In genomic region chr21:33109574-33110339, GRCh38 we compare ENCODE assay signal across 11 cellular contexts. TPM values are rescaled to one million over a fixed set of nuclear protein-coding genes. Genes with fewer than 3 reads are reported as not detected.
DNase-seq lines count a peak whose midpoint lies in the region; ATAC-seq, FAIRE-seq and TF ChIP-seq lines count a peak whose summit lies in the region.
"Had no signal": no experiment of that assay in that cellular context is flagged by ENCODE, and none has a peak within 500 bp of the region (broad histone marks: within the 10 kb centered on the region; RNA-seq: fewer than 3 reads in every experiment).

No MANE protein-coding gene starts in this region.

- H3K36me3 ChIP-seq in NT2/D1 (ENCODE audit: insufficient read depth, insufficient read length, low read length) (no peaks in the 10 kb centered on the region), endothelial cell of umbilical vein (ENCODE audit: control insufficient read depth in 2 of 2, extremely low read depth in 1 of 2, insufficient read depth in 2 of 2, low read length in 2 of 2) (no peaks in the 10 kb centered on the region), gastrocnemius medialis (no peaks in the 10 kb centered on the region)

- H3K4me1 ChIP-seq in NT2/D1 (ENCODE audit: insufficient read depth, insufficient read length) = peaks cover 24% of the 10 kb centered on the region
- H3K4me1 ChIP-seq in endothelial cell of umbilical vein (ENCODE audit: control insufficient read depth, extremely low read depth, insufficient read depth, low read length) = no peaks in the 10 kb centered on the region
- H3K4me1 ChIP-seq in gastrocnemius medialis = peaks cover 0 to 4% of the 10 kb centered on the region in 2 donors

- peak; percentile 85 for DNase-seq in DMS 273 (lab: John Stamatoyannopoulos, UW; ENCODE audit: unreplicated experiment)
- DNase-seq in DMS 273 treated with DMSO at 0.1 percent for 48 hours (lab: John Stamatoyannopoulos, UW) = no peak
- DNase-seq in NT2/D1 (ENCODE audit: low read depth, low spot score) = no peak
- DNase-seq in endothelial cell of umbilical vein (ENCODE audit: low read depth, low spot score) = no peak
- DNase-seq in stimulated activated CD4-positive, alpha-beta T cell treated with anti-CD3 and anti-CD28 coated beads, Interleukin-15, amount 100 ng/mL, for 48 hours (ENCODE audit: low read depth in 2 of 2) = peak; percentile 2 to 12
- DNase-seq in HuH-7.5 (ENCODE audit: low spot score) = no peak
- DNase-seq in gastrocnemius medialis = no peak

- intact Hi-C loops in endothelial cell of umbilical vein (cut with micrococcal nuclease) = no loop called here
- intact Hi-C loops in gastrocnemius medialis (cut with DNase I; ENCODE audit: low total_unique reads) = no loop called here

- no peaks in the 10 kb centered on the region for H3K79me2 ChIP-seq in endothelial cell of umbilical vein (ENCODE audit: control insufficient read depth, insufficient read depth, low read length)

- TF ChIP-seq CTCF in endothelial cell of umbilical vein (IDR thresholded peaks at IDR 0.05; ENCODE audit: extremely low read depth in 1 of 2, insufficient read depth in 1 of 2, low read depth in 1 of 2, low read length in 2 of 2) = no peak
- TF ChIP-seq CTCF in gastrocnemius medialis (IDR thresholded peaks at IDR 0.05 in 4 of 5, conservative IDR thresholded peaks at IDR 0.05 in 1 of 5) = no peak

- H3K27me3 ChIP-seq in NT2/D1 (ENCODE audit: insufficient read depth, insufficient read length) (peaks cover 36% of the 10 kb centered on the region), endothelial cell of umbilical vein (ENCODE audit: control insufficient read depth in 2 of 2, insufficient read depth in 2 of 2, low read length in 2 of 2) (peaks cover 42 to 58% of the 10 kb centered on the region in 2 experiments), gastrocnemius medialis (peaks cover 42 to 55% (median 48%) of the 10 kb centered on the region in 3 donors)

- H3K4me2 ChIP-seq in endothelial cell of umbilical vein (ENCODE audit: insufficient read depth, low read length) = no peak overlapping the region

- H3K9me1 ChIP-seq in endothelial cell of umbilical vein (replicated peaks; ENCODE audit: control insufficient read depth, extremely low read depth, insufficient read depth, low read length) = no peaks in the 10 kb centered on the region

- no peak for ATAC-seq in GM19328 (IDR thresholded peaks at IDR 0.05; ENCODE audit: unreplicated experiment)
- no peak for ATAC-seq in gastrocnemius medialis

- TF ChIP-seq POLR2A in endothelial cell of umbilical vein (IDR thresholded peaks at IDR 0.05; ENCODE audit: low read depth, low read length) (no peak), gastrocnemius medialis (IDR thresholded peaks at IDR 0.05) (no peak)

- no peaks in the 10 kb centered on the region for H4K20me1 ChIP-seq in endothelial cell of umbilical vein (replicated peaks; ENCODE audit: control insufficient read depth, extremely low read depth, insufficient read depth, low read length)

- H3K9me3 ChIP-seq in NT2/D1 (ENCODE audit: insufficient read depth, low read length) = no peaks in the 10 kb centered on the region
- no peaks in the 10 kb centered on the region for H3K9me3 ChIP-seq in endothelial cell of umbilical vein (replicated peaks; ENCODE audit: control insufficient read depth, insufficient read depth, low read length)
- H3K9me3 ChIP-seq in gastrocnemius medialis = no peaks in the 10 kb centered on the region

- no peak overlapping the region for H2AFZ ChIP-seq in endothelial cell of umbilical vein (ENCODE audit: low read depth, low read length)

- no TSS peak for BruUV-seq in endothelial cell of umbilical vein (replicated peaks; lab: Mats Ljungman, UMichigan)

- FAIRE-seq in endothelial cell of umbilical vein (lab: Jason Lieb, UNC) = no peak
- FAIRE-seq: colon, GM18507 had no signal

- H3K9ac ChIP-seq in NT2/D1 (ENCODE audit: insufficient read length, low read depth) = peak overlapping the region; percentile 58
- no peak overlapping the region for H3K9ac ChIP-seq in endothelial cell of umbilical vein (replicated peaks; ENCODE audit: extremely low read depth, insufficient read depth, low read length)

- dilution Hi-C loops in endothelial cell of umbilical vein (cut with MboI; ENCODE audit: extremely low pct_ligation_motif_present, low sequenced_read_pairs) = no loop called here

- POLR2A ChIA-PET in endothelial cell of umbilical vein (lab: Charles Lee) = no interaction called here

- H3K27ac ChIP-seq in endothelial cell of umbilical vein (ENCODE audit: insufficient read depth, low read depth, low read length) (no peak overlapping the region), gastrocnemius medialis (no peak overlapping the region)
- H3K27ac ChIP-seq: 22Rv1 had no signal

- H3K4me3 ChIP-seq in NT2/D1 (ENCODE audit: insufficient read length, low read depth) = peak overlapping the region; percentile 42
- no peak overlapping the region for H3K4me3 ChIP-seq in endothelial cell of umbilical vein (replicated peaks in 1 of 3; ENCODE audit: insufficient read depth in 1 of 3, low read depth in 1 of 3, low read length in 3 of 3)
- H3K4me3 ChIP-seq in gastrocnemius medialis = no peak overlapping the region

- in situ Hi-C loops in gastrocnemius medialis (cut with MboI; ENCODE audit: low sequenced_read_pairs in 4 of 4) = no loop called here

- CTCF ChIA-PET in endothelial cell of umbilical vein (lab: Charles Lee) = interaction anchor here (0.9 kb wide), 1 partner anchor 108 kb away, joined by 3 read pairs; no protein-coding TSS in a partner anchor

TF ChIP-seq in endothelial cell of umbilical vein, 7 proteins besides CTCF, POLR2A, EP300 and RAD21:
- TF ChIP-seq EZH2 (IDR thresholded peaks at IDR 0.05; ENCODE audit: borderline replicate concordance, low read depth, low read length, severe bottlenecking) = peak; percentile 52
- no peak for TF ChIP-seq POLR2AphosphoS5 (IDR thresholded peaks at IDR 0.05; ENCODE audit: insufficient read depth, low read depth, low read length)

RNA-seq across cellular contexts. Expression of gene OLIG1, which starts 39.8 kb away (rescaled TPM):
- not detected in 2 replicates for total RNA-seq in endothelial cell of umbilical vein
- not detected in 2 replicates for polyA plus RNA-seq in endothelial cell of umbilical vein
- not detected in 2 replicates for polyA plus RNA-seq in endothelial cell of umbilical vein (2011; cell fraction: cytosol; rRNA removed)
- polyA plus RNA-seq in endothelial cell of umbilical vein (2011; cell fraction: nucleus; rRNA removed) = not detected in 2 replicates
- polyA plus RNA-seq in endothelial cell of umbilical vein (2012) = not detected in 2 replicates
- polyA minus RNA-seq in endothelial cell of umbilical vein = not detected in 2 replicates
- not detected for polyA minus RNA-seq in endothelial cell of umbilical vein (2011; cell fraction: cytosol; rRNA and poly(A)+ RNA removed)
- polyA minus RNA-seq in endothelial cell of umbilical vein (2011; cell fraction: nucleus; rRNA and poly(A)+ RNA removed) = not detected in 2 replicates
- 1 to 10 TPM in 2 of 4 donors, not detected in 2; 1.4 TPM for total RNA-seq in gastrocnemius medialis

Comparison
In these comparisons a context has a peak if more than half of its experiments do, and no peak if none do; other contexts are left out.
1. DNase-seq: peak in DMS 273 (single experiment) and stimulated activated CD4-positive, alpha-beta T cell treated with anti-CD3 and anti-CD28 coated beads, Interleukin-15, amount 100 ng/mL, for 48 hours (2 of 2); none in DMS 273 treated with DMSO at 0.1 percent for 48 hours (single experiment), NT2/D1 (single experiment), endothelial cell of umbilical vein (single experiment), HuH-7.5 (single experiment) and gastrocnemius medialis (0 of 2).